ENCODE assay signal across 2 cellular contexts in the genomic region with DNA sequence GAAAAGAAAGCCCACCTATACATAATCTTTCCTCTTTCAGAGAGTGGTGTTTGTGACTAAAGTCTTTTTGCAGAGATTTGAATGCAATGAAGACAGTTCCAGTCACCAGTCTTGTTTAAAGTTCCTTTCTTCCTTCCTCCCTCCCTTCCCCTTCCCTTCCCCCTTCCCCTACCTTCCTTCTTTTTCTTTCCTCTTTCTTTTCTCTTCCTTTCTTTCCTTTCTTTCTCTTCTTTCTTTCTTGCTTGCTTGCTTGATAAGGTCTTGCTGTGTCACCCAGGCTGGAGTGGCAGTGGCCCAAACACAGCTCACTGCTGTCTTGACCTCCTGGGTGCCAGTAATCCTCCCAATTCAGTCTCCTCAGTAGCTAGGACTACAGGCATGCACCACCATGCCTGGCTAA.
TF ChIP-seq lines count a peak whose summit lies in the region.

No MANE protein-coding gene starts in this region.

TF ChIP-seq in GM23338, 12 proteins besides CTCF, POLR2A, EP300 and RAD21:
- TF ChIP-seq EZH2 (IDR thresholded peaks at IDR 0.05; ENCODE audit: low read depth, unreplicated experiment) (no peak), STAT1 (IDR thresholded peaks at IDR 0.05; ENCODE audit: unreplicated experiment) (no peak), ZNF114 (CRISPR knock-in tag; IDR thresholded peaks at IDR 0.05) (no peak), EZH2phosphoT487 (IDR thresholded peaks at IDR 0.05; ENCODE audit: unreplicated experiment) (no peak), JUNB (IDR thresholded peaks at IDR 0.05; ENCODE audit: unreplicated experiment) (no peak), ETS1 (IDR thresholded peaks at IDR 0.05) (no peak), NANOG (IDR thresholded peaks at IDR 0.05; ENCODE audit: borderline replicate concordance) (no peak)

TF ChIP-seq in K562, 482 proteins besides CTCF, POLR2A, EP300 and RAD21:
- no peak for TF ChIP-seq ARNT (IDR thresholded peaks at IDR 0.05)
- TF ChIP-seq POLR2AphosphoS2 (IDR thresholded peaks at IDR 0.05; ENCODE audit: low read length) = no peak
- TF ChIP-seq SMARCA4 (IDR thresholded peaks at IDR 0.05) = peak; percentile 62; the same call in 1 of the 2 replicates
- peak; percentile 52 for TF ChIP-seq ZNF316 (IDR thresholded peaks at IDR 0.05)
- no peak for TF ChIP-seq CBFB (CRISPR knock-in tag; IDR thresholded peaks at IDR 0.05)
- TF ChIP-seq PHB2 (IDR thresholded peaks at IDR 0.05; ENCODE audit: low read depth) = no peak
- TF ChIP-seq FOSL1 (tag; conservative IDR thresholded peaks at IDR 0.05) = no peak
- peak; percentile 48; the same call in 1 of the 2 replicates for TF ChIP-seq NFE2 (IDR thresholded peaks at IDR 0.05; ENCODE audit: low read depth)
- 0 out of 2 replicates have a peak, but pooled peaks have one; percentile 35 for TF ChIP-seq SMARCE1 (IDR thresholded peaks at IDR 0.05)
- peak; percentile 68 for TF ChIP-seq DPF2 (IDR thresholded peaks at IDR 0.05)
- TF ChIP-seq, protein P1, sequence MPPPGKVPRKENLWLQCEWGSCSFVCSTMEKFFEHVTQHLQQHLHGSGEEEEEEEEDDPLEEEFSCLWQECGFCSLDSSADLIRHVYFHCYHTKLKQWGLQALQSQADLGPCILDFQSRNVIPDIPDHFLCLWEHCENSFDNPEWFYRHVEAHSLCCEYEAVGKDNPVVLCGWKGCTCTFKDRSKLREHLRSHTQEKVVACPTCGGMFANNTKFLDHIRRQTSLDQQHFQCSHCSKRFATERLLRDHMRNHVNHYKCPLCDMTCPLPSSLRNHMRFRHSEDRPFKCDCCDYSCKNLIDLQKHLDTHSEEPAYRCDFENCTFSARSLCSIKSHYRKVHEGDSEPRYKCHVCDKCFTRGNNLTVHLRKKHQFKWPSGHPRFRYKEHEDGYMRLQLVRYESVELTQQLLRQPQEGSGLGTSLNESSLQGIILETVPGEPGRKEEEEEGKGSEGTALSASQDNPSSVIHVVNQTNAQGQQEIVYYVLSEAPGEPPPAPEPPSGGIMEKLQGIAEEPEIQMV (tag; conservative IDR thresholded peaks at IDR 0.05; ENCODE audit: low read depth) = 0 out of 2 replicates have a peak, but pooled peaks have one; percentile 38
- peak in 1 of 2 experiments; percentile 45; a peak in 1 of 4 replicates for TF ChIP-seq HDAC1 (IDR thresholded peaks at IDR 0.05)
- no peak for TF ChIP-seq RFX1 (IDR thresholded peaks at IDR 0.05)
- peak; percentile 41; the same call in 1 of the 2 replicates for TF ChIP-seq EHMT2 (IDR thresholded peaks at IDR 0.05)
- TF ChIP-seq MTA2 (IDR thresholded peaks at IDR 0.05; ENCODE audit: low read depth) = peak; percentile 7; the same call in 1 of the 2 replicates
- peak; percentile 60 for TF ChIP-seq ARID1B (IDR thresholded peaks at IDR 0.05)
- TF ChIP-seq CBFA2T3 (IDR thresholded peaks at IDR 0.05) = 0 out of 2 replicates have a peak, but pooled peaks have one; percentile 5
- peak; percentile 22; the same call in 1 of the 2 replicates for TF ChIP-seq NFIC (IDR thresholded peaks at IDR 0.05)
- TF ChIP-seq ZNF184 (CRISPR knock-in tag; IDR thresholded peaks at IDR 0.05) = no peak
- peak; percentile 63; the same call in 1 of the 2 replicates for TF ChIP-seq C11orf30 (IDR thresholded peaks at IDR 0.05; ENCODE audit: low read depth)
- peak; percentile 62 for TF ChIP-seq MTA1 (IDR thresholded peaks at IDR 0.05; ENCODE audit: borderline replicate concordance)
- TF ChIP-seq, protein P2, sequence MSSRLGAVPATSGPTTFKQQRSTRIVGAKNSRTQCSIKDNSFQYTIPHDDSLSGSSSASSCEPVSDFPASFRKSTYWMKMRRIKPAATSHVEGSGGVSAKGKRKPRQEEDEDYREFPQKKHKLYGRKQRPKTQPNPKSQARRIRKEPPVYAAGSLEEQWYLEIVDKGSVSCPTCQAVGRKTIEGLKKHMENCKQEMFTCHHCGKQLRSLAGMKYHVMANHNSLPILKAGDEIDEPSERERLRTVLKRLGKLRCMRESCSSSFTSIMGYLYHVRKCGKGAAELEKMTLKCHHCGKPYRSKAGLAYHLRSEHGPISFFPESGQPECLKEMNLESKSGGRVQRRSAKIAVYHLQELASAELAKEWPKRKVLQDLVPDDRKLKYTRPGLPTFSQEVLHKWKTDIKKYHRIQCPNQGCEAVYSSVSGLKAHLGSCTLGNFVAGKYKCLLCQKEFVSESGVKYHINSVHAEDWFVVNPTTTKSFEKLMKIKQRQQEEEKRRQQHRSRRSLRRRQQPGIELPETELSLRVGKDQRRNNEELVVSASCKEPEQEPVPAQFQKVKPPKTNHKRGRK (tag; IDR thresholded peaks at IDR 0.05) = peak; percentile 85
- TF ChIP-seq, protein P3, sequence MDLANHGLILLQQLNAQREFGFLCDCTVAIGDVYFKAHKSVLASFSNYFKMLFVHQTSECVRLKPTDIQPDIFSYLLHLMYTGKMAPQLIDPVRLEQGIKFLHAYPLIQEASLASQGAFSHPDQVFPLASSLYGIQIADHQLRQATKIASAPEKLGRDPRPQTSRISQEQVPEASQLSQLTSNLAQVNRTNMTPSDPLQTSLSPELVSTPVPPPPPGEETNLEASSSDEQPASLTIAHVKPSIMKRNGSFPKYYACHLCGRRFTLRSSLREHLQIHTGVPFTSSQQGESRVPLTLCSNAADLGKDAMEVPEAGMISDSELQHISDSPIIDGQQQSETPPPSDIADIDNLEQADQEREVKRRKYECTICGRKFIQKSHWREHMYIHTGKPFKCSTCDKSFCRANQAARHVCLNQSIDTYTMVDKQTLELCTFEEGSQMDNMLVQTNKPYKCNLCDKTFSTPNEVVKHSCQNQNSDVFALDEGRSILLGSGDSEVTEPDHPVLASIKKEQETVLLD (IDR thresholded peaks at IDR 0.05) = 0 out of 2 replicates have a peak, but pooled peaks have one; percentile 22
- TF ChIP-seq ETV5 (CRISPR knock-in tag; IDR thresholded peaks at IDR 0.05; ENCODE audit: low read depth) = no peak
- peak; percentile 76; the same call in 1 of the 2 replicates for TF ChIP-seq GATAD2A (IDR thresholded peaks at IDR 0.05)
- TF ChIP-seq ETV1 (tag; conservative IDR thresholded peaks at IDR 0.05; ENCODE audit: low read depth) = no peak
- peak; percentile 59; the same call in 1 of the 2 replicates for TF ChIP-seq MAFG (tag; conservative IDR thresholded peaks at IDR 0.05)
TF ChIP-seq in K562: peak in this region for 18.
